Comparison of ENCODE assay signal across 10 cellular contexts in the genomic region with DNA sequence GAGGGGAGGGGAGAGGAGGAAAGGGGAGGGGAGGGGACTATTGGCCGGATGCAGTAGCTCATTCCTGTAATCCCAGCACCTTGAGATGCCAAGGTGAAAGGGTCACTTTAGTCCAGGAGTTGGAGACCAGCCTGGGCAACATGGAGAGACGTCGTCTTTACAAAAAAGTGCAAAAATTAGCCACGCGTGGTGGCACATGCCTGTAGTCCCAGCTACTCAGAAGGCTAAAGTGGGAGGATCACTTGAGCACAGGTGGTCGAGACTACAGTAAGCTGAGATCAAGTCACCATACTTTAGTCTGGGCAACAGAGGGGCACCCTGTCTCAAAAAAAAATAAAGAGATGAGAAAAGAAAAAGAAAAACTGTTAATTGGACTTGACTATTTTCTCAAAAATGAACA. TPM values are rescaled to one million over a fixed set of nuclear protein-coding genes. Genes with fewer than 3 reads are reported as not detected.
"Had no signal": no experiment of that assay in that cellular context is flagged by ENCODE, and none has a peak within 500 bp of the region (broad histone marks: within the 10 kb centered on the region; RNA-seq: fewer than 3 reads in every experiment).

No MANE protein-coding gene starts in this region.

- H3K9ac ChIP-seq: GM23248 had no signal

- H3K36me3 ChIP-seq: HAP-1 had no signal

- H3K9me3 ChIP-seq: HAP-1 had no signal

- H3K4me3 ChIP-seq: GM23248, GM23338, HAP-1 had no signal

- H3K27ac ChIP-seq: GM23248 had no signal

- DNase-seq: GM23248, GOT3, H7, H9, HCEC 1CT, HFFc6 had no signal

- H3K4me2 ChIP-seq: GM23338 had no signal

- FAIRE-seq: H54 had no signal

- H2AFZ ChIP-seq: GM23248, GM23338 had no signal

RNA-seq across cellular contexts. Expression of a gene that starts 11.3 kb away (rescaled TPM):
- total RNA-seq: GM23248, GM23338, H4, H9, HFFc6 had no signal

RNA-seq across cellular contexts. Expression of a gene that starts 33.7 kb away (rescaled TPM):
- total RNA-seq: GM23248, H4, HFFc6 had no signal
- polyA plus RNA-seq: GM23248 had no signal

RNA-seq across cellular contexts. Expression of a gene that starts 55.3 kb away (rescaled TPM):
- total RNA-seq: GM23248, H4, HFFc6 had no signal
- polyA plus RNA-seq: GM23248 had no signal
